Comparison of ENCODE assay signal across 1 cellular context in genomic region chr18:60172030-60172429, GRCh38.
TF ChIP-seq lines count a peak whose summit lies in the region.

No MANE protein-coding gene starts in this region.

TF ChIP-seq in SK-N-SH, 30 proteins besides CTCF, POLR2A, EP300 and RAD21 (continued from another document):
- TF ChIP-seq REST (IDR thresholded peaks at IDR 0.05; ENCODE audit: low read depth, low read length) (no peak), RFX5 (IDR thresholded peaks at IDR 0.05; ENCODE audit: low read length) (no peak), IRF3 (IDR thresholded peaks at IDR 0.05; ENCODE audit: low read depth, low read length) (no peak), EZH2phosphoT487 (IDR thresholded peaks at IDR 0.05; ENCODE audit: borderline replicate concordance, low read depth) (no peak), USF1 (IDR thresholded peaks at IDR 0.05; ENCODE audit: borderline replicate concordance, low read depth) (no peak), ELF1 (IDR thresholded peaks at IDR 0.05) (no peak), RCOR1 (IDR thresholded peaks at IDR 0.05; ENCODE audit: low read length) (peak; percentile 77), MAX (IDR thresholded peaks at IDR 0.05; ENCODE audit: low read depth) (no peak), FOXM1 (IDR thresholded peaks at IDR 0.05; ENCODE audit: low read depth) (no peak), PBX3 (IDR thresholded peaks at IDR 0.05) (no peak), NRF1 (IDR thresholded peaks at IDR 0.05; ENCODE audit: low read depth, low read length) (no peak), MXI1 (IDR thresholded peaks at IDR 0.05; ENCODE audit: low read depth, low read length) (no peak), SMC3 (IDR thresholded peaks at IDR 0.05; ENCODE audit: low read depth, low read length) (no peak), NFIC (IDR thresholded peaks at IDR 0.05; ENCODE audit: borderline replicate concordance) (no peak), JUND (IDR thresholded peaks at IDR 0.05) (no peak)
